In genomic region chr7:25842201-25842726, GRCh38 we compare ENCODE assay signal across 27 cellular contexts.
DNase-seq lines count a peak whose midpoint lies in the region; ATAC-seq and TF ChIP-seq lines count a peak whose summit lies in the region.
"Had no signal": no experiment of that assay in that cellular context is flagged by ENCODE, and none has a peak within 500 bp of the region (broad histone marks: within the 10 kb centered on the region; RNA-seq: fewer than 3 reads in every experiment).

No MANE protein-coding gene starts in this region.

- H3K4me1 Mint-ChIP-seq in CD14-positive monocyte: no peaks in the 10 kb centered on the region
- H3K4me1 Mint-ChIP-seq: activated CD4-positive, alpha-beta T cell treated with anti-CD3 and anti-CD28 coated beads, Interleukin-2, amount 10 ng/mL, durations not matched to agents 24 days and 14 days; activated naive CD8-positive, alpha-beta T cell treated with anti-CD3 and anti-CD28 coated beads, Interleukin-2, amount 50 U/mL, for 24 hours had no signal

- peak overlapping the region; percentile 77 for H2BK5ac ChIP-seq in trophoblast cell (ENCODE audit: low read depth, low read length, poor library complexity)

- no peak overlapping the region for H2BK12ac ChIP-seq in trophoblast cell (ENCODE audit: low read length)

- H2BK120ac ChIP-seq in trophoblast cell (ENCODE audit: insufficient read depth, low read length, poor library complexity): no peak overlapping the region

- no peaks in the 10 kb centered on the region for H3K9me3 ChIP-seq in heart right ventricle
- no peaks in the 10 kb centered on the region for H3K9me3 ChIP-seq in trophoblast cell (ENCODE audit: insufficient read depth, low read depth, low read length)
- no peaks in the 10 kb centered on the region for H3K9me3 ChIP-seq in uterus
- H3K9me3 ChIP-seq: BE2C, prostate gland, spleen, upper lobe of right lung had no signal

- no peak overlapping the region for H4K8ac ChIP-seq in trophoblast cell (ENCODE audit: low read depth, low read length)

- no peak overlapping the region for H3K23ac ChIP-seq in trophoblast cell (ENCODE audit: low read length)

- H3K18ac ChIP-seq in trophoblast cell (ENCODE audit: low read length): no peak overlapping the region

- peaks cover 0 to 70% (median 46%) of the 10 kb centered on the region in 9 donors for H3K4me1 ChIP-seq in heart right ventricle
- H3K4me1 ChIP-seq in trophoblast cell (ENCODE audit: control insufficient read depth in 1 of 2, insufficient read depth in 2 of 2, low read length in 2 of 2): peaks cover 11 to 19% of the 10 kb centered on the region in 2 experiments
- peaks cover 20 to 25% of the 10 kb centered on the region in 2 donors for H3K4me1 ChIP-seq in uterus
- H3K4me1 ChIP-seq: prostate gland, spleen had no signal

- no peak overlapping the region for H4K12ac ChIP-seq in trophoblast cell (ENCODE audit: low read depth, low read length)

- no peak overlapping the region for H3K4ac ChIP-seq in trophoblast cell (ENCODE audit: low read depth, low read length)

- no peaks in the 10 kb centered on the region for H3K36me3 Mint-ChIP-seq in CD14-positive monocyte

- no peak overlapping the region for H3K27ac Mint-ChIP-seq in CD14-positive monocyte
- H3K27ac Mint-ChIP-seq: activated CD4-positive, alpha-beta T cell treated with anti-CD3 and anti-CD28 coated beads, Interleukin-2, amount 10 ng/mL, durations not matched to agents 24 days and 14 days; activated naive CD8-positive, alpha-beta T cell treated with anti-CD3 and anti-CD28 coated beads, Interleukin-2, amount 50 U/mL, for 24 hours; T-helper 2 cell treated with Interferon-gamma antibody and Interleukin-4, amounts not matched to agents 5 μg/mL and 100 μg/mL, for 36 hours had no signal

- H2AK5ac ChIP-seq in trophoblast cell (ENCODE audit: low read length): no peak overlapping the region

- H3K79me1 ChIP-seq in trophoblast cell (ENCODE audit: low read length): peaks cover 51% of the 10 kb centered on the region

- intact Hi-C loops in heart right ventricle (cut with DNase I) (loop anchor here in 4 of 10 donors (5.0 to 10.0 kb wide), 6 partner anchors 55 to 180 kb away; no protein-coding TSS in a partner anchor), cardiac septum (cut with DNase I) (loop anchor here (5.0 kb wide), 1 partner anchor 55 kb away; no protein-coding TSS in a partner anchor), left ventricle myocardium superior (cut with micrococcal nuclease) (no loop called here), uterus (cut with DNase I; ENCODE audit: low total_unique reads) (no loop called here), CD14-positive monocyte (cut with micrococcal nuclease) (loop anchor here in 1 of 2 donors (10.0 kb wide), 1 partner anchor 577 kb away; no protein-coding TSS in a partner anchor)

- no peak overlapping the region for H3K4me2 ChIP-seq in trophoblast cell (ENCODE audit: low read length)

- peak overlapping the region; percentile 97 for H4K91ac ChIP-seq in trophoblast cell (ENCODE audit: low read depth, low read length)

- no peaks in the 10 kb centered on the region for H3K36me3 ChIP-seq in heart right ventricle
- no peaks in the 10 kb centered on the region for H3K36me3 ChIP-seq in trophoblast cell (ENCODE audit: control insufficient read depth in 1 of 2, insufficient read depth in 2 of 2, low read length in 2 of 2)
- H3K36me3 ChIP-seq in uterus: no peaks in the 10 kb centered on the region
- H3K36me3 ChIP-seq: BE2C, prostate gland, spleen, upper lobe of right lung had no signal

- DNase-seq in heart right ventricle: no peak
- no peak for DNase-seq in cardiac septum (ENCODE audit: low spot score)
- DNase-seq in left ventricle myocardium superior: no peak
- no peak for DNase-seq in trophoblast cell
- no peak for DNase-seq in uterus
- no peak for DNase-seq in stimulated activated naive CD8-positive, alpha-beta T cell treated with anti-CD3 and anti-CD28 coated beads, Interleukin-15, Interleukin-2, amounts not matched to agents 100 U/mL and 50 U/mL, for 24 hours
- no peak for DNase-seq in CD14-positive monocyte (ENCODE audit: low spot score)
- DNase-seq: activated CD4-positive, alpha-beta T cell treated with anti-CD3 and anti-CD28 coated beads, Interleukin-2, amount 10 ng/mL, durations not matched to agents 24 days and 14 days; activated CD8-positive, alpha-beta memory T cell treated with anti-CD3 and anti-CD28 coated beads, Interleukin-2, amount 50 U/mL, for 4 hours; activated effector memory CD4-positive, alpha-beta T cell treated with anti-CD3 and anti-CD28 coated beads, Interleukin-2, amount 50 U/mL, for 16 hours; activated naive CD8-positive, alpha-beta T cell treated with anti-CD3 and anti-CD28 coated beads, Interleukin-2, amount 50 U/mL, for 24 hours; BE2C; head of caudate nucleus; Karpas-422; midbrain; NCI-H2081 treated with DMSO at 0.1 percent for 48 hours; spleen; stimulated activated CD4-positive, alpha-beta T cell treated with anti-CD3 and anti-CD28 coated beads, Interleukin-4, amount 100 ng/mL, for 1 hour; stimulated activated naive CD4-positive, alpha-beta T cell; upper lobe of right lung had no signal

- no peak overlapping the region for H3K9ac ChIP-seq in trophoblast cell (ENCODE audit: low read length)

- no peaks in the 10 kb centered on the region for H3K9me3 Mint-ChIP-seq in CD14-positive monocyte
- H3K9me3 Mint-ChIP-seq: activated CD4-positive, alpha-beta T cell treated with anti-CD3 and anti-CD28 coated beads, Interleukin-2, amount 10 ng/mL, durations not matched to agents 24 days and 14 days; activated naive CD8-positive, alpha-beta T cell treated with anti-CD3 and anti-CD28 coated beads, Interleukin-2, amount 50 U/mL, for 24 hours; nephron; T-helper 2 cell treated with Interferon-gamma antibody and Interleukin-4, amounts not matched to agents 5 μg/mL and 100 μg/mL, for 36 hours had no signal

- no peak overlapping the region for H3K14ac ChIP-seq in trophoblast cell (ENCODE audit: low read length)

- no peak overlapping the region for H2AFZ ChIP-seq in trophoblast cell (ENCODE audit: insufficient read depth, low read length, poor library complexity)

- ATAC-seq in heart right ventricle (peak in 3 of 8 donors; percentile 48 to 53 (median 51)), left ventricle myocardium superior (peak; percentile 4), HG03460 (IDR thresholded peaks at IDR 0.05; ENCODE audit: unreplicated experiment) (no peak)
- no peak for ATAC-seq in stimulated activated naive CD8-positive, alpha-beta T cell treated with anti-CD3 and anti-CD28 coated beads, Interleukin-15, Interleukin-2, amounts not matched to agents 100 U/mL and 50 U/mL, for 24 hours
- ATAC-seq: activated naive CD8-positive, alpha-beta T cell treated with anti-CD3 and anti-CD28 coated beads, Interleukin-2, amount 50 U/mL, for 24 hours; left lobe of liver; upper lobe of right lung had no signal

- H3K27me3 Mint-ChIP-seq in CD14-positive monocyte (ENCODE audit: low read depth in 3 of 3): peaks cover 22 to 32% (median 30%) of the 10 kb centered on the region in 3 donors

- WGBS in heart right ventricle, 2 donors: 29 to 35% methylated on average over 5 of the region's 5 CpGs
- no CpG with 5 or more reads among the region's 5 CpGs for WGBS in trophoblast cell (ENCODE audit: extremely low coverage, insufficient coverage, insufficient read length)

- TF ChIP-seq CTCF in heart right ventricle (IDR thresholded peaks at IDR 0.05): no peak
- TF ChIP-seq CTCF in uterus (IDR thresholded peaks at IDR 0.05): no peak
- TF ChIP-seq CTCF in CD14-positive monocyte (IDR thresholded peaks at IDR 0.05): no peak

- peaks cover 5% of the 10 kb centered on the region for H3K79me2 ChIP-seq in trophoblast cell (ENCODE audit: control insufficient read depth, insufficient read depth, low read length, poor library complexity)

- H3K27ac ChIP-seq in heart right ventricle (peak overlapping the region; percentile 3 to 76 (median 44)), trophoblast cell (ENCODE audit: low read depth, low read length) (peak overlapping the region; percentile 90), uterus (peak overlapping the region; percentile 97)
- H3K27ac ChIP-seq: prostate gland, SK-N-MC, spleen, upper lobe of right lung, VCaP had no signal

- H3K27me3 ChIP-seq in heart right ventricle (peaks cover 0 to 4% (median 0%) of the 10 kb centered on the region in 7 donors), trophoblast cell (ENCODE audit: insufficient read depth, low read length) (no peaks in the 10 kb centered on the region), uterus (no peaks in the 10 kb centered on the region)
- H3K27me3 ChIP-seq: BE2C, upper lobe of right lung had no signal

- H3K4me3 Mint-ChIP-seq in CD14-positive monocyte: no peak overlapping the region
- H3K4me3 Mint-ChIP-seq: activated CD4-positive, alpha-beta T cell treated with anti-CD3 and anti-CD28 coated beads, Interleukin-2, amount 10 ng/mL, durations not matched to agents 24 days and 14 days; activated naive CD8-positive, alpha-beta T cell treated with anti-CD3 and anti-CD28 coated beads, Interleukin-2, amount 50 U/mL, for 24 hours; nephron; T-helper 2 cell treated with Interferon-gamma antibody and Interleukin-4, amounts not matched to agents 5 μg/mL and 100 μg/mL, for 36 hours had no signal

- TF ChIP-seq POLR2A in uterus (IDR thresholded peaks at IDR 0.05): no peak

- H3K4me3 ChIP-seq in heart right ventricle: no peak overlapping the region
- no peak overlapping the region for H3K4me3 ChIP-seq in trophoblast cell (ENCODE audit: low read depth, low read length)
- no peak overlapping the region for H3K4me3 ChIP-seq in uterus
- H3K4me3 ChIP-seq: prostate gland, SK-N-MC, spleen, upper lobe of right lung had no signal

Comparison
In these comparisons a context has a peak if more than half of its experiments do, and no peak if none do; other contexts are left out.
1. H3K27ac ChIP-seq: peak in every context shown above with its lines; median percentile 97 in uterus; 90 in trophoblast cell; 44 in heart right ventricle.